Comparison of ENCODE assay signal across 17 cellular contexts in genomic region chr6:39037707-39038106, GRCh38. TPM values are rescaled to one million over a fixed set of nuclear protein-coding genes. Genes with fewer than 3 reads are reported as not detected.
DNase-seq lines count a peak whose midpoint lies in the region; ATAC-seq and TF ChIP-seq lines count a peak whose summit lies in the region.
"Had no signal": no experiment of that assay in that cellular context is flagged by ENCODE, and none has a peak within 500 bp of the region (broad histone marks: within the 10 kb centered on the region; RNA-seq: fewer than 3 reads in every experiment).

No MANE protein-coding gene starts in this region.

- H3K27me3 ChIP-seq in thyroid gland = no peaks in the 10 kb centered on the region

- no peaks in the 10 kb centered on the region for H3K9me3 ChIP-seq in thyroid gland
- H3K9me3 ChIP-seq: MG63 had no signal

- TF ChIP-seq POLR2A in thyroid gland (IDR thresholded peaks at IDR 0.05) = no peak

- TF ChIP-seq CTCF in natural killer cell (IDR thresholded peaks at IDR 0.05) = no peak
- TF ChIP-seq CTCF in thyroid gland (IDR thresholded peaks at IDR 0.05) = no peak

- no peak overlapping the region for H3K27ac Mint-ChIP-seq in natural killer cell treated with Interleukin-12 subunit alpha and Interleukin-12 subunit beta and Interleukin-15 and Interleukin-18, amount 100 ng/mL, for 72 hours
- no peak overlapping the region for H3K27ac Mint-ChIP-seq in natural killer cell
- H3K27ac Mint-ChIP-seq in activated T-cell treated with anti-CD3 and anti-CD28 coated beads, Interleukin-2, amount 50 U/mL, for 72 hours = no peak overlapping the region
- H3K27ac Mint-ChIP-seq: HFFc6 had no signal

- DNase-seq in NCI-H1092 treated with DMSO at 0.1 percent for 48 hours (lab: John Stamatoyannopoulos, UW) (peak; percentile 21), NCI-H1092 (lab: John Stamatoyannopoulos, UW) (no peak), natural killer cell (no peak), RPMI7951 (ENCODE audit: low read depth) (peak; percentile 3), thyroid gland (peak; percentile 15 to 27), NCI-H2107 (lab: John Stamatoyannopoulos, UW) (no peak)
- DNase-seq in natural killer cell treated with Interleukin-12 subunit alpha and Interleukin-12 subunit beta and Interleukin-15 and Interleukin-18, amount 100 ng/mL, for 72 hours (ENCODE audit: low spot score) = peak; percentile 22
- DNase-seq in activated T-cell treated with anti-CD3 and anti-CD28 coated beads, Interleukin-2, amount 50 U/mL, for 72 hours = no peak
- DNase-seq: 8988T, COR-L47, HFFc6, MG63, NCI-H1417, NCI-H2081 treated with DMSO at 0.1 percent for 48 hours, NCI-H510A treated with DMSO at 0.1 percent for 48 hours, SW 1271 had no signal

- peaks cover 17 to 31% of the 10 kb centered on the region in 2 donors for H3K4me1 Mint-ChIP-seq in natural killer cell treated with Interleukin-12 subunit alpha and Interleukin-12 subunit beta and Interleukin-15 and Interleukin-18, amount 100 ng/mL, for 72 hours (ENCODE audit: low read depth in 2 of 2)
- peaks cover 15 to 26% of the 10 kb centered on the region in 2 donors for H3K4me1 Mint-ChIP-seq in natural killer cell
- H3K4me1 Mint-ChIP-seq in activated T-cell treated with anti-CD3 and anti-CD28 coated beads, Interleukin-2, amount 50 U/mL, for 72 hours (ENCODE audit: low read depth) = peaks cover 24% of the 10 kb centered on the region

- intact Hi-C loops in natural killer cell (cut with micrococcal nuclease) (no loop called here), thyroid gland (cut with DNase I) (no loop called here)

- ATAC-seq in natural killer cell treated with Interleukin-12 subunit alpha and Interleukin-12 subunit beta and Interleukin-15 and Interleukin-18, amount 100 ng/mL, for 72 hours = no peak
- ATAC-seq in natural killer cell = no peak
- no peak for ATAC-seq in activated T-cell treated with anti-CD3 and anti-CD28 coated beads, Interleukin-2, amount 50 U/mL, for 72 hours (replicated peaks in 1 of 2)

- peaks cover 24 to 48% of the 10 kb centered on the region in 2 donors for H3K27me3 Mint-ChIP-seq in natural killer cell treated with Interleukin-12 subunit alpha and Interleukin-12 subunit beta and Interleukin-15 and Interleukin-18, amount 100 ng/mL, for 72 hours
- H3K27me3 Mint-ChIP-seq in natural killer cell (ENCODE audit: low read depth in 2 of 2) = peaks cover 24 to 55% of the 10 kb centered on the region in 2 donors
- H3K27me3 Mint-ChIP-seq in activated T-cell treated with anti-CD3 and anti-CD28 coated beads, Interleukin-2, amount 50 U/mL, for 72 hours (ENCODE audit: low read depth) = peaks cover 68% of the 10 kb centered on the region

- WGBS in thyroid gland, 2 donors = 8 to 49% methylated on average over 5 to 6 of the region's 6 CpGs

- H3K36me3 Mint-ChIP-seq in natural killer cell treated with Interleukin-12 subunit alpha and Interleukin-12 subunit beta and Interleukin-15 and Interleukin-18, amount 100 ng/mL, for 72 hours = no peaks in the 10 kb centered on the region
- H3K36me3 Mint-ChIP-seq in natural killer cell = no peaks in the 10 kb centered on the region
- H3K36me3 Mint-ChIP-seq in activated T-cell treated with anti-CD3 and anti-CD28 coated beads, Interleukin-2, amount 50 U/mL, for 72 hours (ENCODE audit: insufficient read depth in 2 of 2) = no peaks in the 10 kb centered on the region

- no peaks in the 10 kb centered on the region for H3K36me3 ChIP-seq in thyroid gland
- H3K36me3 ChIP-seq: MG63 had no signal

- H3K9me3 Mint-ChIP-seq in natural killer cell treated with Interleukin-12 subunit alpha and Interleukin-12 subunit beta and Interleukin-15 and Interleukin-18, amount 100 ng/mL, for 72 hours = no peaks in the 10 kb centered on the region
- H3K9me3 Mint-ChIP-seq in natural killer cell = no peaks in the 10 kb centered on the region
- H3K9me3 Mint-ChIP-seq in activated T-cell treated with anti-CD3 and anti-CD28 coated beads, Interleukin-2, amount 50 U/mL, for 72 hours = peaks cover 0 to 2% of the 10 kb centered on the region in 2 donors

- H3K4me3 Mint-ChIP-seq in natural killer cell treated with Interleukin-12 subunit alpha and Interleukin-12 subunit beta and Interleukin-15 and Interleukin-18, amount 100 ng/mL, for 72 hours = no peak overlapping the region
- H3K4me3 Mint-ChIP-seq in natural killer cell = no peak overlapping the region
- H3K4me3 Mint-ChIP-seq in activated T-cell treated with anti-CD3 and anti-CD28 coated beads, Interleukin-2, amount 50 U/mL, for 72 hours = no peak overlapping the region
- H3K4me3 Mint-ChIP-seq: HFFc6 had no signal

- no peaks in the 10 kb centered on the region for H3K4me1 ChIP-seq in thyroid gland

- no peak overlapping the region for H3K27ac ChIP-seq in thyroid gland
- H3K27ac ChIP-seq: C4-2B had no signal

- H3K4me3 ChIP-seq in thyroid gland (replicated peaks in 1 of 3) = no peak overlapping the region
- H3K4me3 ChIP-seq: MG63 had no signal

RNA-seq across cellular contexts. Expression of gene GLP1R, which starts 10.9 kb away (rescaled TPM):
- not detected for total RNA-seq in natural killer cell treated with Interleukin-12 subunit alpha and Interleukin-12 subunit beta and Interleukin-15 and Interleukin-18, amount 100 ng/mL, for 72 hours
- total RNA-seq in natural killer cell = 1 to 10 TPM; 2.2 to 6.5 (median 3.0) TPM
- total RNA-seq in RPMI7951 (2014; rRNA removed; shearing (Covaris generic)) = not detected in 2 replicates
- under 1 TPM; 0.13 to 0.45 (median 0.18) TPM for total RNA-seq in thyroid gland
- total RNA-seq in activated T-cell treated with anti-CD3 and anti-CD28 coated beads, Interleukin-2, amount 50 U/mL, for 72 hours = 1 to 10 TPM in 1 of 2 donors, under 1 TPM in 1; 0.77 to 2.1 TPM
- total RNA-seq: HFFc6 had no signal

Comparison
In these comparisons a context has a peak if more than half of its experiments do, and no peak if none do; other contexts are left out.
1. DNase-seq: peak in NCI-H1092 treated with DMSO at 0.1 percent for 48 hours (single experiment), natural killer cell treated with Interleukin-12 subunit alpha and Interleukin-12 subunit beta and Interleukin-15 and Interleukin-18, amount 100 ng/mL, for 72 hours (single experiment), RPMI7951 (single experiment) and thyroid gland (2 of 2); none in NCI-H1092 (single experiment), natural killer cell (single experiment), activated T-cell treated with anti-CD3 and anti-CD28 coated beads, Interleukin-2, amount 50 U/mL, for 72 hours (0 of 2) and NCI-H2107 (single experiment).